ENCODE assay signal across 8 cellular contexts in the genomic region with DNA sequence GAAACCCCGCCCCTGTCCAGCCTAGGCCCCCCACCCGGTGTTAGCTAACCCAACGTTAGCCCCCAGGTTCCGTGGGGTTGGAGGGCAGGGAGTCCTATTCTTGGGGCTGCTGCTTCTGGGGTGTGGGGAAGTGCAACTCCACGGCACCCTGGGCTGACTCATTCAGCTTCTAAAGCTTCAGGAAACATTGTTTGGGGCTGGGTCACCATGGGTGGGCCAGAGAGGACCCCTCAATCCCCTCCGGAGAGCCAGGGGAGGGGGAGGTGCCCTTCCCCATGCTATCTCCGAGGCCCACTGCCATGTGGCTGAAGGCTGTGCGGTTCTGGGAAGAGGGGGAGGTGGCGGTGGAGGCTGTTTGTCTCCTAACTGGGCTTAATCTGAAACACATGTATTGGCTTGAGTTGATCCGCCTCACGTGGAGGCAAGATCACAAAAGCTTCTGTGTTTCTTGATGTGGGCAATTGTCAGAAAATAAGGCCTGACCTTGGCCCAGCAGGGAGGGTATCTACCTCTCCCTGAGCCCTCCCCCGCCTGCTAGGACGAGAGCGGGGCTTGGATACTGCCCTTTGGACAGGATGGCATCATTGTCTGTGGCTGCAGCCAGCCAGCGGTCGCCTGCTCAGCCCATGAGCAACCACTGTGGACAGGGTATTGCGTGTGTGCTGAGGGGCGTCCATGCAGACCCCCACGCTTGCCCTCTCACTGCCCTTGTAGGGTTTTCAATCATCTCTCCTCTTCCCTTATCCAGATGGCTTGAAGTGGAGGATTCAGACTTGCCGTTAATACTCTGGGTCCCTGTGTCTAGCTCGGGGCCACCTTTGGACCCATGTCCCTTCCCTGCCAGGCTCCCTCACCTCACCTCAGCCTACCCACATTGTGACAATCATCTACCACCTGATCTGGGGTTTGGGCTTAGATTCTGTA. TPM values are rescaled to one million over a fixed set of nuclear protein-coding genes. Genes with fewer than 3 reads are reported as not detected.
DNase-seq lines count a peak whose midpoint lies in the region; ATAC-seq, FAIRE-seq and TF ChIP-seq lines count a peak whose summit lies in the region.

No MANE protein-coding gene starts in this region.

- H3K18ac ChIP-seq in H1 (ENCODE audit: extremely low read depth, low read length), result peak overlapping the region; percentile 87

- peak in 1 of 2 donors; percentile 26 for ATAC-seq in naive thymus-derived CD8-positive, alpha-beta T cell
- ATAC-seq in HG03571 (IDR thresholded peaks at IDR 0.05; ENCODE audit: unreplicated experiment) (no peak), HG02623 (IDR thresholded peaks at IDR 0.05; ENCODE audit: unreplicated experiment) (no peak)

- H3K27ac ChIP-seq in H1 (ENCODE audit: low read depth, low read length), result no peak overlapping the region

- peak overlapping the region; percentile 51 for H4K5ac ChIP-seq in H1 (ENCODE audit: insufficient read length, low read depth, low read length)

- DNase-seq in GM12891 (ENCODE audit: insufficient read length, low spot score) (no peak), SK-MEL-5 (ENCODE audit: low read depth, low spot score) (peak; percentile 92), H1 (ENCODE audit: low read depth in 1 of 2, low spot score in 2 of 2) (peak in 1 of 2 experiments; percentile 64), NCI-H187 treated with DMSO at 0.1 percent for 48 hours (lab: John Stamatoyannopoulos, UW) (no peak), GM19238 (ENCODE audit: insufficient read length, low spot score) (no peak)
- DNase-seq in naive thymus-derived CD8-positive, alpha-beta T cell, result peak in 1 of 10 donors; percentile 12

- no peak overlapping the region for H2AFZ ChIP-seq in H1 (ENCODE audit: low read length)

- peak overlapping the region in 3 of 4 experiments; percentile 23 to 39 (median 29); a peak in 5 of 7 replicates for H3K9ac ChIP-seq in H1 (replicated peaks in 1 of 4; ENCODE audit: extremely low read depth in 1 of 4, low read depth in 3 of 4, low read length in 3 of 4)

- in situ Hi-C loops in SK-MEL-5 (cut with HindIII; ENCODE audit: low pct_unique_long_range_greater_than_20kb, low sequenced_read_pairs), result no loop called here

- peak overlapping the region; percentile 76 for H4K91ac ChIP-seq in H1 (replicated peaks; ENCODE audit: insufficient read length, low read length)

- no peaks in the 10 kb centered on the region for H3K9me3 ChIP-seq in H1 (ENCODE audit: insufficient read depth in 2 of 2, low read depth in 1 of 2, low read length in 1 of 2)

- peak overlapping the region in 9 of 10 donors; percentile 7 to 81 (median 72) for H3K4me3 Mint-ChIP-seq in naive thymus-derived CD8-positive, alpha-beta T cell

- POLR2A ChIA-PET in H1 (lab: Charles Lee; ENCODE audit: partially characterized antibody), result interaction anchor here (0.8 to 3.2 kb wide), 16 partner anchors 9 to 49 kb away, joined by 3 to 31 read pairs (median 7); a partner anchor contains a TSS
- POLR2A ChIA-PET in naive thymus-derived CD8-positive, alpha-beta T cell (lab: Charles Lee), result interaction anchor here (0.7 to 3.5 kb wide), 12 partner anchors 9 to 638 kb away, joined by 3 to 31 read pairs (median 5); a partner anchor contains a TSS

- H3K9me3 Mint-ChIP-seq in naive thymus-derived CD8-positive, alpha-beta T cell, result no peaks in the 10 kb centered on the region

- peak overlapping the region; percentile 82; the same call in 1 of the 2 replicates for H2BK15ac ChIP-seq in H1 (ENCODE audit: low read length)

- no peaks in the 10 kb centered on the region; a peak in 2 of 7 replicates for H3K27me3 ChIP-seq in H1 (replicated peaks in 1 of 4; ENCODE audit: control insufficient read depth in 3 of 4, extremely low read depth in 1 of 4, insufficient read depth in 3 of 4, low read length in 3 of 4)

- TF ChIP-seq RAD21 in H1 (IDR thresholded peaks at IDR 0.05 in 1 of 2, conservative IDR thresholded peaks at IDR 0.05 in 1 of 2; ENCODE audit: low read depth in 2 of 2, low read length in 2 of 2), result no peak

- H2BK20ac ChIP-seq in H1 (ENCODE audit: low read length), result peak overlapping the region; percentile 90; the same call in 1 of the 2 replicates

- H3K27me3 Mint-ChIP-seq in naive thymus-derived CD8-positive, alpha-beta T cell, result no peaks in the 10 kb centered on the region

- H2BK120ac ChIP-seq in H1 (replicated peaks; ENCODE audit: low read depth, low read length), result peak overlapping the region; percentile 59

- H3K79me1 ChIP-seq in H1 (ENCODE audit: low read depth, low read length), result no peaks in the 10 kb centered on the region

- no peak for TF ChIP-seq EP300 in H1 (IDR thresholded peaks at IDR 0.05; ENCODE audit: borderline replicate concordance in 1 of 2, low read depth in 2 of 2, low read length in 2 of 2)

- H3K4me2 ChIP-seq in H1 (ENCODE audit: insufficient read depth in 1 of 2, low read depth in 2 of 2, low read length in 2 of 2), result peak overlapping the region; percentile 65 to 86

- peaks cover 0 to 25% (median 21%) of the 10 kb centered on the region in 4 experiments; a peak in 6 of 7 replicates for H3K4me1 ChIP-seq in H1 (replicated peaks in 1 of 4; ENCODE audit: control insufficient read depth in 3 of 4, insufficient read depth in 4 of 4, low read length in 3 of 4)

- no peak overlapping the region for H3K23ac ChIP-seq in H1 (ENCODE audit: insufficient read length)

- H2BK12ac ChIP-seq in H1 (ENCODE audit: low read depth, low read length), result peak overlapping the region; percentile 62; the same call in 1 of the 2 replicates

- peak overlapping the region; percentile 84 to 96 (median 94) for H3K27ac Mint-ChIP-seq in naive thymus-derived CD8-positive, alpha-beta T cell

- no peak overlapping the region for H3K14ac ChIP-seq in H1 (ENCODE audit: insufficient read length)

- no peak for TF ChIP-seq CTCF in H1 (IDR thresholded peaks at IDR 0.05; ENCODE audit: control extremely low read depth in 1 of 3, insufficient read depth in 1 of 3, low read depth in 1 of 3, low read length in 3 of 3)

- no peaks in the 10 kb centered on the region for H3K79me2 ChIP-seq in H1 (ENCODE audit: control insufficient read depth in 1 of 2, insufficient read depth in 2 of 2, low read length in 2 of 2)

- 50% methylated on average over 21 of the region's 21 CpGs; no CpG with 5 or more reads in 1 of the 2 experiments for WGBS in H1 (ENCODE audit: extremely low coverage in 1 of 2, insufficient coverage in 1 of 2, insufficient read length in 1 of 2, insufficient replicate concordance in 2 of 2, low coverage in 1 of 2, low lambda C conversion rate in 2 of 2, missing lambda C conversion rate in 1 of 2), 2 experiments

- no peaks in the 10 kb centered on the region for H3K36me3 Mint-ChIP-seq in naive thymus-derived CD8-positive, alpha-beta T cell

- H2AK5ac ChIP-seq in H1 (ENCODE audit: low read depth, low read length), result no peak overlapping the region; the same call in 1 of the 2 replicates

- peaks cover 9% of the 10 kb centered on the region; the same call in 1 of the 2 replicates for H3K23me2 ChIP-seq in H1 (ENCODE audit: low read depth, low read length)

- peaks cover 23 to 51% (median 46%) of the 10 kb centered on the region in 4 donors for H3K4me1 Mint-ChIP-seq in naive thymus-derived CD8-positive, alpha-beta T cell

- TF ChIP-seq POLR2A in GM12891 (IDR thresholded peaks at IDR 0.05; ENCODE audit: low read depth, low read length) (no peak), H1 (IDR thresholded peaks at IDR 0.05; ENCODE audit: control extremely low read depth in 1 of 2, low read depth in 2 of 2, low read length in 2 of 2) (no peak; a peak in 1 of 3 replicates)

- peak overlapping the region; percentile 80; the same call in 1 of the 2 replicates for H2BK5ac ChIP-seq in H1 (ENCODE audit: low read depth, low read length)

- H3K4me3 ChIP-seq in H1 (ENCODE audit: extremely low read depth in 1 of 4, insufficient read depth in 2 of 4, low read depth in 3 of 4, low read length in 4 of 4), result peak overlapping the region; percentile 26 to 54 (median 38); a peak in 4 of 8 replicates

- FAIRE-seq in GM12891 (lab: Jason Lieb, UNC), result peak; percentile 80
- FAIRE-seq in H1 (lab: Jason Lieb, UNC), result no peak

- CTCF ChIA-PET in H1 (lab: Charles Lee; ENCODE audit: partially characterized antibody), result interaction anchor here (0.8 to 2.5 kb wide), 8 partner anchors 9 to 50 kb away, joined by 3 to 29 read pairs (median 4); a partner anchor contains a TSS

- no peaks in the 10 kb centered on the region for H3K36me3 ChIP-seq in H1 (ENCODE audit: control insufficient read depth in 2 of 4, insufficient read depth in 4 of 4, low read length in 3 of 4)

- no peak overlapping the region for H3K56ac ChIP-seq in H1 (replicated peaks; ENCODE audit: insufficient read length, low read depth, low read length)

- no peaks in the 10 kb centered on the region for H4K20me1 ChIP-seq in H1 (replicated peaks in 1 of 2; ENCODE audit: control insufficient read depth in 1 of 2, insufficient read depth in 2 of 2, low read length in 2 of 2)

- peak overlapping the region; percentile 46 for H3K4ac ChIP-seq in H1 (replicated peaks; ENCODE audit: insufficient read length, low read depth, low read length)

- H4K8ac ChIP-seq in H1 (ENCODE audit: extremely low read depth, insufficient read depth, low read length), result peak overlapping the region; percentile 76; the same call in 1 of the 2 replicates

RNA-seq across cellular contexts. Expression of a gene that starts 1.3 kb away (rescaled TPM):
- polyA plus RNA-seq in GM12891 (2012; ENCODE audit: low read depth, missing spikeins), result 5.4 TPM
- total RNA-seq in SK-MEL-5 (2014; rRNA removed; shearing (Covaris generic)), result 229 and 245 TPM in 2 replicates
- polyA plus RNA-seq in SK-MEL-5 (2015; cell fraction: cytosol; rRNA removed), result 210 and 228 TPM in 2 replicates
- 56.7 and 100 TPM in 2 replicates for polyA plus RNA-seq in SK-MEL-5 (2015; cell fraction: nucleus; rRNA removed)
- 41.5 and 42.3 TPM in 2 replicates for total RNA-seq in H1 (2021; fragmentation: NEBNext Ultra II Directional; extraction: Animal tissue kit (Norgen Biotek cat#: 25700))
- 136 and 161 TPM in 2 replicates for polyA plus RNA-seq in H1 (2011; rRNA removed)
- polyA plus RNA-seq in H1 (2011; cell fraction: cytosol; rRNA removed), result 112 TPM
- 138 TPM for polyA plus RNA-seq in H1 (2011; cell fraction: nucleus; rRNA removed)
- 44.7 to 50.6 TPM (median 49.2 TPM) in 4 replicates for polyA plus RNA-seq in H1 (2012, experiment 1 of 2)
- 62.1 TPM for polyA plus RNA-seq in H1 (2012, experiment 2 of 2)
- 94.4 TPM for polyA plus RNA-seq in H1 (2013, experiment 1 of 2)
- 101 TPM for polyA plus RNA-seq in H1 (2013, experiment 2 of 2)
- 45.7 and 57.7 TPM in 2 replicates for polyA minus RNA-seq in H1 (2011; rRNA and poly(A)+ RNA removed)
- 29.4 TPM for polyA minus RNA-seq in H1 (2011; cell fraction: cytosol; rRNA and poly(A)+ RNA removed)
- polyA minus RNA-seq in H1 (2011; cell fraction: nucleus; rRNA and poly(A)+ RNA removed), result 23.2 TPM
- total RNA-seq in naive thymus-derived CD8-positive, alpha-beta T cell, result 10 to 100 TPM; 12.4 to 13.9 TPM
- polyA plus RNA-seq in naive thymus-derived CD8-positive, alpha-beta T cell, result 10 to 100 TPM in 2 of 3 donors, 1 to 10 TPM in 1; 8.0 to 32.4 (median 21.7) TPM

RNA-seq across cellular contexts. Expression of a gene that starts 20.5 kb away (rescaled TPM):
- 0.26 TPM for polyA plus RNA-seq in GM12891 (2012; ENCODE audit: low read depth, missing spikeins)
- 0.32 and 0.37 TPM in 2 replicates for total RNA-seq in SK-MEL-5 (2014; rRNA removed; shearing (Covaris generic))
- polyA plus RNA-seq in SK-MEL-5 (2015; cell fraction: cytosol; rRNA removed), result 0.62 and 0.74 TPM in 2 replicates
- 2.2 TPM in 1 of 2 replicates, not detected in the other for polyA plus RNA-seq in SK-MEL-5 (2015; cell fraction: nucleus; rRNA removed)
- 1.6 and 1.8 TPM in 2 replicates for total RNA-seq in H1 (2021; fragmentation: NEBNext Ultra II Directional; extraction: Animal tissue kit (Norgen Biotek cat#: 25700))
- polyA plus RNA-seq in H1 (2011; rRNA removed), result 3.2 and 5.5 TPM in 2 replicates
- polyA plus RNA-seq in H1 (2011; cell fraction: cytosol; rRNA removed), result 3.3 TPM
- 2.3 TPM for polyA plus RNA-seq in H1 (2011; cell fraction: nucleus; rRNA removed)
- 1.1 to 2.2 TPM (median 1.7 TPM) in 4 replicates for polyA plus RNA-seq in H1 (2012, experiment 1 of 2)
- 1.3 TPM for polyA plus RNA-seq in H1 (2012, experiment 2 of 2)
- polyA plus RNA-seq in H1 (2013, experiment 1 of 2), result 0.81 TPM
- polyA plus RNA-seq in H1 (2013, experiment 2 of 2), result 0.81 TPM
- 0.73 and 0.82 TPM in 2 replicates for polyA minus RNA-seq in H1 (2011; rRNA and poly(A)+ RNA removed)
- 1.8 TPM for polyA minus RNA-seq in H1 (2011; cell fraction: cytosol; rRNA and poly(A)+ RNA removed)
- 0.60 TPM for polyA minus RNA-seq in H1 (2011; cell fraction: nucleus; rRNA and poly(A)+ RNA removed)
- total RNA-seq in naive thymus-derived CD8-positive, alpha-beta T cell, result 1 to 10 TPM in 1 of 2 experiments, under 1 TPM in 1; 0.85 to 1.5 TPM
- under 1 TPM in 2 of 3 donors, not detected in 1; 0.10 to 0.25 TPM for polyA plus RNA-seq in naive thymus-derived CD8-positive, alpha-beta T cell

RNA-seq across cellular contexts. Expression of a gene that starts 38.7 kb away (rescaled TPM):
- polyA plus RNA-seq in GM12891 (2012; ENCODE audit: low read depth, missing spikeins), result 6.8 TPM
- 5.5 and 5.6 TPM in 2 replicates for total RNA-seq in SK-MEL-5 (2014; rRNA removed; shearing (Covaris generic))
- polyA plus RNA-seq in SK-MEL-5 (2015; cell fraction: cytosol; rRNA removed), result 6.5 and 14.1 TPM in 2 replicates
- 9.9 and 11.1 TPM in 2 replicates for polyA plus RNA-seq in SK-MEL-5 (2015; cell fraction: nucleus; rRNA removed)
- 12.3 and 13.1 TPM in 2 replicates for total RNA-seq in H1 (2021; fragmentation: NEBNext Ultra II Directional; extraction: Animal tissue kit (Norgen Biotek cat#: 25700))
- 9.1 and 12.9 TPM in 2 replicates for polyA plus RNA-seq in H1 (2011; rRNA removed)
- polyA plus RNA-seq in H1 (2011; cell fraction: cytosol; rRNA removed), result 8.0 TPM
- 30.5 TPM for polyA plus RNA-seq in H1 (2011; cell fraction: nucleus; rRNA removed)
- polyA plus RNA-seq in H1 (2012, experiment 1 of 2), result 7.4 to 14.0 TPM (median 13.7 TPM) in 4 replicates
- 10.3 TPM for polyA plus RNA-seq in H1 (2012, experiment 2 of 2)
- 6.6 TPM for polyA plus RNA-seq in H1 (2013, experiment 1 of 2)
- 5.4 TPM for polyA plus RNA-seq in H1 (2013, experiment 2 of 2)
- 7.8 and 8.5 TPM in 2 replicates for polyA minus RNA-seq in H1 (2011; rRNA and poly(A)+ RNA removed)
- polyA minus RNA-seq in H1 (2011; cell fraction: cytosol; rRNA and poly(A)+ RNA removed), result 10.5 TPM
- polyA minus RNA-seq in H1 (2011; cell fraction: nucleus; rRNA and poly(A)+ RNA removed), result 13.8 TPM
- total RNA-seq in naive thymus-derived CD8-positive, alpha-beta T cell, result 10 to 100 TPM; 48.2 to 50.7 TPM
- 10 to 100 TPM in 1 of 3 donors, 1 to 10 TPM in 2; 6.8 to 20.6 (median 9.2) TPM for polyA plus RNA-seq in naive thymus-derived CD8-positive, alpha-beta T cell

RNA-seq across cellular contexts. Expression of a gene that starts 53.0 kb away (rescaled TPM):
- 0.10 TPM for polyA plus RNA-seq in GM12891 (2012; ENCODE audit: low read depth, missing spikeins)
- total RNA-seq in SK-MEL-5 (2014; rRNA removed; shearing (Covaris generic)), result 1.7 and 2.0 TPM in 2 replicates
- 2.8 and 3.4 TPM in 2 replicates for polyA plus RNA-seq in SK-MEL-5 (2015; cell fraction: cytosol; rRNA removed)
- 2.2 and 2.4 TPM in 2 replicates for polyA plus RNA-seq in SK-MEL-5 (2015; cell fraction: nucleus; rRNA removed)
- 1.3 and 1.4 TPM in 2 replicates for total RNA-seq in H1 (2021; fragmentation: NEBNext Ultra II Directional; extraction: Animal tissue kit (Norgen Biotek cat#: 25700))
- 0.47 and 0.69 TPM in 2 replicates for polyA plus RNA-seq in H1 (2011; rRNA removed)
- polyA plus RNA-seq in H1 (2011; cell fraction: cytosol; rRNA removed), result 0.83 TPM
- polyA plus RNA-seq in H1 (2011; cell fraction: nucleus; rRNA removed), result 2.2 TPM
- 1.4 to 1.9 TPM (median 1.5 TPM) in 4 replicates for polyA plus RNA-seq in H1 (2012, experiment 1 of 2)
- 0.58 TPM for polyA plus RNA-seq in H1 (2012, experiment 2 of 2)
- polyA plus RNA-seq in H1 (2013, experiment 1 of 2), result 1.9 TPM
- polyA plus RNA-seq in H1 (2013, experiment 2 of 2), result 1.6 TPM
- polyA minus RNA-seq in H1 (2011; rRNA and poly(A)+ RNA removed), result 0.85 and 1.0 TPM in 2 replicates
- 0.66 TPM for polyA minus RNA-seq in H1 (2011; cell fraction: cytosol; rRNA and poly(A)+ RNA removed)
- 2.1 TPM for polyA minus RNA-seq in H1 (2011; cell fraction: nucleus; rRNA and poly(A)+ RNA removed)
- total RNA-seq in naive thymus-derived CD8-positive, alpha-beta T cell, result not detected
- polyA plus RNA-seq in naive thymus-derived CD8-positive, alpha-beta T cell, result not detected
